ENCODE assay signal across 1 cellular context in genomic region chr21:46661627-46662366, GRCh38.
TF ChIP-seq lines count a peak whose summit lies in the region.

No MANE protein-coding gene starts in this region.

TF ChIP-seq in HepG2, 621 proteins besides CTCF, POLR2A, EP300 and RAD21:
- TF ChIP-seq ZNF552 (CRISPR knock-in tag; IDR thresholded peaks at IDR 0.05; ENCODE audit: borderline replicate concordance), result no peak
- TF ChIP-seq ZEB1 (IDR thresholded peaks at IDR 0.05; ENCODE audit: insufficient replicate concordance, low read depth), result no peak
- no peak for TF ChIP-seq ZFP91 (CRISPR knock-in tag; IDR thresholded peaks at IDR 0.05; ENCODE audit: borderline replicate concordance)
- no peak for TF ChIP-seq TFAP4 (IDR thresholded peaks at IDR 0.05; ENCODE audit: borderline replicate concordance, low read depth)
- TF ChIP-seq ZNF329 (CRISPR knock-in tag; IDR thresholded peaks at IDR 0.05; ENCODE audit: low read depth), result no peak
- no peak for TF ChIP-seq ZNF878 (CRISPR knock-in tag; IDR thresholded peaks at IDR 0.05)
